22 cellular contexts compared by ENCODE assay signal in the genomic region with DNA sequence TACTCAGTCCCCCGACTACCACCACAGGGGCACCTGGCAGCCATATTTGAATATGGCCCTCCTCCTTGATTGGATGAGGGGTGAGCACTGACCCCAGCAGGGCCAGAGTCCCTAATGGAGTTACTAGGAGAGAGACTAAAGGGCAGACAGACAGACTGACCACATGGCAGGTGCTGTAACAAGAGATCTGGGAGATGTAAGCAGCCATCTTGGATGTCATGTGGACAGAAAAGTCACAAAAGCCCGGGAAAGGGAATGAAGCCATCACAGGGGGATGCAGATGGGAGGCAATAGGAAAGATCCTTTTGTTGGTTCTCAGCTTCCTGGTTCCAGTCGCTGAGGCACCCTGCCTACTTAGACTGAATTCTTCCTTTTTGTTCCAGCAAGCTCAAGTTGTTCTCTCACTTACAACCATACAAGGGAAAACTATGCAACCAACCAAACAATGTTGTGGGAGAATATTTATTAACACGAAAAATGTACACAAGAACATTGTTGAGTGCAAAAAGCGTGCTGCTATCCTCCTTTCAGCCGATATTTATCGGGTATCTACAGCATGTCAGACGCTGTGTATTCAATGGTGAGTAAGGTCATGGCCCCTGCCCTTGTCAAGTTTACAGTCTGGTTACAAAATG.
"Had no signal": no experiment of that assay in that cellular context is flagged by ENCODE, and none has a peak within 500 bp of the region (broad histone marks: within the 10 kb centered on the region; RNA-seq: fewer than 3 reads in every experiment).

No MANE protein-coding gene starts in this region.

- H3K27ac ChIP-seq: left lung, neutrophil, parathyroid adenoma, upper lobe of left lung had no signal

- H3K36me3 ChIP-seq: left lung, neutrophil, upper lobe of left lung had no signal

- DNase-seq: activated CD4-positive, alpha-beta T cell treated with anti-CD3 and anti-CD28 coated beads, Interleukin-2, amount 10 ng/mL, durations not matched to agents 7 days and 5 days; activated CD8-positive, alpha-beta T cell treated with anti-CD3 and anti-CD28 coated beads, Interleukin-2, amount 10 ng/mL, durations not matched to agents 7 days and 5 days; activated naive CD4-positive, alpha-beta T cell treated with anti-CD3 and anti-CD28 coated beads for 36 hours; activated naive CD8-positive, alpha-beta T cell treated with anti-CD3 and anti-CD28 coated beads, Interleukin-2, amount 50 U/mL, for 24 hours; activated T-cell treated with anti-CD3 and anti-CD28 coated beads, Interleukin-2, amount 50 U/mL, for 24 hours; anterior cingulate cortex; caudate nucleus; effector memory CD8-positive, alpha-beta T cell; foreskin melanocyte; head of caudate nucleus; kidney; left lung; midbrain; naive B cell; stimulated activated naive CD8-positive, alpha-beta T cell treated with anti-CD3 and anti-CD28 coated beads, Interleukin-15, Interleukin-2, amounts not matched to agents 100 U/mL and 50 U/mL, for 24 hours; T-cell; T-helper 9 cell; upper lobe of left lung had no signal

- H3K9me3 ChIP-seq: left lung, neutrophil, upper lobe of left lung had no signal

- ATAC-seq: activated CD8-positive, alpha-beta T cell treated with anti-CD3 and anti-CD28 coated beads, Interleukin-2, amount 10 ng/mL, durations not matched to agents 7 days and 5 days; activated naive CD8-positive, alpha-beta T cell treated with anti-CD3 and anti-CD28 coated beads, Interleukin-2, amount 50 U/mL, for 24 hours; effector memory CD8-positive, alpha-beta T cell; left lung; stimulated activated naive CD8-positive, alpha-beta T cell treated with anti-CD3 and anti-CD28 coated beads, Interleukin-15, Interleukin-2, amounts not matched to agents 100 U/mL and 50 U/mL, for 24 hours; T-cell had no signal

- H3K4me1 Mint-ChIP-seq: activated CD4-positive, alpha-beta T cell treated with anti-CD3 and anti-CD28 coated beads, Interleukin-2, amount 10 ng/mL, durations not matched to agents 7 days and 5 days; T-cell had no signal

- H3K27me3 ChIP-seq: upper lobe of left lung had no signal

- H3K4me3 ChIP-seq: left lung, upper lobe of left lung had no signal

- H3K4me3 Mint-ChIP-seq: activated CD4-positive, alpha-beta T cell treated with anti-CD3 and anti-CD28 coated beads, Interleukin-2, amount 10 ng/mL, durations not matched to agents 7 days and 5 days; activated CD8-positive, alpha-beta T cell treated with anti-CD3 and anti-CD28 coated beads, Interleukin-2, amount 10 ng/mL, durations not matched to agents 7 days and 5 days; activated naive CD4-positive, alpha-beta T cell treated with anti-CD3 and anti-CD28 coated beads for 36 hours; activated naive CD8-positive, alpha-beta T cell treated with anti-CD3 and anti-CD28 coated beads, Interleukin-2, amount 50 U/mL, for 24 hours; activated T-cell treated with anti-CD3 and anti-CD28 coated beads, Interleukin-2, amount 50 U/mL, for 24 hours; effector memory CD8-positive, alpha-beta T cell; naive B cell; T-cell had no signal

- H3K4me1 ChIP-seq: parathyroid adenoma had no signal

- H3K27me3 Mint-ChIP-seq: activated CD4-positive, alpha-beta T cell treated with anti-CD3 and anti-CD28 coated beads, Interleukin-2, amount 10 ng/mL, durations not matched to agents 7 days and 5 days; activated T-cell treated with anti-CD3 and anti-CD28 coated beads, Interleukin-2, amount 50 U/mL, for 24 hours; brain had no signal

- H3K9me3 Mint-ChIP-seq: activated CD4-positive, alpha-beta T cell treated with anti-CD3 and anti-CD28 coated beads, Interleukin-2, amount 10 ng/mL, durations not matched to agents 7 days and 5 days; activated naive CD4-positive, alpha-beta T cell treated with anti-CD3 and anti-CD28 coated beads for 36 hours; activated naive CD8-positive, alpha-beta T cell treated with anti-CD3 and anti-CD28 coated beads, Interleukin-2, amount 50 U/mL, for 24 hours; activated T-cell treated with anti-CD3 and anti-CD28 coated beads, Interleukin-2, amount 50 U/mL, for 24 hours; activated T-helper 2 cell treated with anti-CD3 and anti-CD28 coated beads, Interferon-gamma antibody, Interleukin-2, Interleukin-4, amounts not matched to agents 10 μg/mL and 5 μg/mL and 100 μg/mL, durations not matched to agents 14 hours and 24 hours and 36 hours; effector memory CD8-positive, alpha-beta T cell; T-cell had no signal

- H3K36me3 Mint-ChIP-seq: brain, naive B cell, T-cell had no signal

- H3K27ac Mint-ChIP-seq: activated CD4-positive, alpha-beta T cell treated with anti-CD3 and anti-CD28 coated beads, Interleukin-2, amount 10 ng/mL, durations not matched to agents 7 days and 5 days; activated CD8-positive, alpha-beta T cell treated with anti-CD3 and anti-CD28 coated beads, Interleukin-2, amount 10 ng/mL, durations not matched to agents 7 days and 5 days; activated naive CD4-positive, alpha-beta T cell treated with anti-CD3 and anti-CD28 coated beads for 36 hours; activated naive CD8-positive, alpha-beta T cell treated with anti-CD3 and anti-CD28 coated beads, Interleukin-2, amount 50 U/mL, for 24 hours; activated T-cell treated with anti-CD3 and anti-CD28 coated beads, Interleukin-2, amount 50 U/mL, for 24 hours; activated T-helper 2 cell treated with anti-CD3 and anti-CD28 coated beads, Interferon-gamma antibody, Interleukin-2, Interleukin-4, amounts not matched to agents 10 μg/mL and 5 μg/mL and 100 μg/mL, durations not matched to agents 14 hours and 24 hours and 36 hours; effector memory CD8-positive, alpha-beta T cell; naive B cell; T-cell had no signal
